15 cellular contexts compared by ENCODE assay signal in genomic region chr22:48828688-48829087, GRCh38.
DNase-seq lines count a peak whose midpoint lies in the region; ATAC-seq and TF ChIP-seq lines count a peak whose summit lies in the region.
"Had no signal": no experiment of that assay in that cellular context is flagged by ENCODE, and none has a peak within 500 bp of the region (broad histone marks: within the 10 kb centered on the region; RNA-seq: fewer than 3 reads in every experiment).

No MANE protein-coding gene starts in this region.

- H3K4me1 Mint-ChIP-seq in activated naive CD4-positive, alpha-beta T cell treated with anti-CD3 and anti-CD28 coated beads, Interleukin-2, amount 10 ng/mL, durations not matched to agents 7 days and 5 days = no peaks in the 10 kb centered on the region
- H3K4me1 Mint-ChIP-seq: B cell had no signal

- DNase-seq in activated naive CD4-positive, alpha-beta T cell treated with anti-CD3 and anti-CD28 coated beads, Interleukin-2, amount 10 ng/mL, durations not matched to agents 7 days and 5 days = peak; percentile 14
- no peak for DNase-seq in activated naive CD4-positive, alpha-beta T cell (lab: John Stamatoyannopoulos, UW)
- DNase-seq in neuronal stem cell (ENCODE audit: low spot score) = no peak
- DNase-seq in upper lobe of right lung = peak; percentile 28
- DNase-seq in DMS114 treated with DMSO at 0.1 percent for 48 hours (lab: John Stamatoyannopoulos, UW; ENCODE audit: unreplicated experiment) = no peak
- DNase-seq in activated CD8-positive, alpha-beta memory T cell treated with anti-CD3 and anti-CD28 coated beads, Interleukin-2, amount 50 U/mL, for 4 hours = no peak
- DNase-seq: 8988T; Calu3; CD8-positive, alpha-beta T cell; DMS53; DND-41; H9 had no signal

- no peak overlapping the region for H2AFZ ChIP-seq in neuronal stem cell (ENCODE audit: low read length)

- H2BK15ac ChIP-seq in neuronal stem cell (ENCODE audit: low read length) = no peak overlapping the region

- H3K4me3 Mint-ChIP-seq in activated naive CD4-positive, alpha-beta T cell treated with anti-CD3 and anti-CD28 coated beads, Interleukin-2, amount 10 ng/mL, durations not matched to agents 7 days and 5 days = no peak overlapping the region
- H3K4me3 Mint-ChIP-seq: B cell; CD8-positive, alpha-beta T cell; H9 had no signal

- no peak overlapping the region for H2BK120ac ChIP-seq in neuronal stem cell (ENCODE audit: low read depth, low read length)

- H3K4me2 ChIP-seq in neuronal stem cell (ENCODE audit: insufficient read depth, low read length, poor library complexity, severe bottlenecking) = no peak overlapping the region

- peaks cover 0 to 11% of the 10 kb centered on the region in 2 donors for H3K4me1 ChIP-seq in neuronal stem cell (ENCODE audit: control insufficient read depth in 2 of 2, insufficient read depth in 1 of 2, low read depth in 1 of 2, low read length in 2 of 2)
- H3K4me1 ChIP-seq in upper lobe of right lung = no peaks in the 10 kb centered on the region

- H3K27me3 ChIP-seq in neuronal stem cell (ENCODE audit: control insufficient read depth in 3 of 3, insufficient read depth in 3 of 3, low read depth in 1 of 3, low read length in 3 of 3) (no peaks in the 10 kb centered on the region), upper lobe of right lung (peaks cover 23% of the 10 kb centered on the region)
- H3K27me3 ChIP-seq: BLaER1 treated with 17β-estradiol and CSF1 and Interleukin-3, amounts not matched to agents 10 nM and 100 nM had no signal

- no peak overlapping the region for H4K91ac ChIP-seq in neuronal stem cell (ENCODE audit: low read depth, low read length, poor library complexity)

- H3K79me1 ChIP-seq in neuronal stem cell (ENCODE audit: low read depth, low read length) = no peaks in the 10 kb centered on the region

- no peaks in the 10 kb centered on the region for H3K27me3 Mint-ChIP-seq in activated naive CD4-positive, alpha-beta T cell treated with anti-CD3 and anti-CD28 coated beads, Interleukin-2, amount 10 ng/mL, durations not matched to agents 7 days and 5 days
- H3K27me3 Mint-ChIP-seq: B cell had no signal

- ATAC-seq in upper lobe of right lung (no peak), HG03025 (IDR thresholded peaks at IDR 0.05; ENCODE audit: low FRiP score, unreplicated experiment) (no peak)
- ATAC-seq: CD8-positive, alpha-beta T cell had no signal

- H3K9ac ChIP-seq in neuronal stem cell (ENCODE audit: low read depth, low read length, poor library complexity) = peak overlapping the region; percentile 3
- H3K9ac ChIP-seq: BLaER1 treated with 17β-estradiol and CSF1 and Interleukin-3, amounts not matched to agents 10 nM and 100 nM had no signal

- H3K27ac ChIP-seq in neuronal stem cell (replicated peaks; ENCODE audit: low read length) (no peak overlapping the region), upper lobe of right lung (no peak overlapping the region)
- H3K27ac ChIP-seq: BLaER1 treated with 17β-estradiol and CSF1 and Interleukin-3, amounts not matched to agents 10 nM and 100 nM had no signal

- peaks cover 8% of the 10 kb centered on the region for H3K9me3 Mint-ChIP-seq in activated naive CD4-positive, alpha-beta T cell treated with anti-CD3 and anti-CD28 coated beads, Interleukin-2, amount 10 ng/mL, durations not matched to agents 7 days and 5 days

- no peak overlapping the region for H3K14ac ChIP-seq in neuronal stem cell (ENCODE audit: low read length)

- H3K4me3 ChIP-seq in neuronal stem cell (ENCODE audit: low read length in 2 of 2) (no peak overlapping the region), upper lobe of right lung (no peak overlapping the region)
- H3K4me3 ChIP-seq: BLaER1 treated with 17β-estradiol and CSF1 and Interleukin-3, amounts not matched to agents 10 nM and 100 nM had no signal

- peak overlapping the region; percentile 23 for H3K23ac ChIP-seq in neuronal stem cell (ENCODE audit: low read depth, low read length, poor library complexity)

- intact Hi-C loops in upper lobe of right lung (cut with DNase I) = no loop called here

- no peak overlapping the region for H3K27ac Mint-ChIP-seq in activated naive CD4-positive, alpha-beta T cell treated with anti-CD3 and anti-CD28 coated beads, Interleukin-2, amount 10 ng/mL, durations not matched to agents 7 days and 5 days
- H3K27ac Mint-ChIP-seq: B cell; CD8-positive, alpha-beta T cell had no signal

- H2BK5ac ChIP-seq in neuronal stem cell (ENCODE audit: low read length) = no peak overlapping the region

- H2AK5ac ChIP-seq in neuronal stem cell (ENCODE audit: low read depth, low read length) = peak overlapping the region; percentile 52

- H2BK12ac ChIP-seq in neuronal stem cell (ENCODE audit: low read length) = no peak overlapping the region

- no peak overlapping the region for H3K4ac ChIP-seq in neuronal stem cell (ENCODE audit: low read length)

- peak overlapping the region; percentile 46 for H3K18ac ChIP-seq in neuronal stem cell (ENCODE audit: low read length)

- H3K36me3 ChIP-seq in neuronal stem cell (replicated peaks in 1 of 2; ENCODE audit: control insufficient read depth in 2 of 2, insufficient read depth in 2 of 2, low read length in 2 of 2) = no peaks in the 10 kb centered on the region
- no peaks in the 10 kb centered on the region for H3K36me3 ChIP-seq in upper lobe of right lung
- H3K36me3 ChIP-seq: BLaER1 treated with 17β-estradiol and CSF1 and Interleukin-3, amounts not matched to agents 10 nM and 100 nM had no signal

- WGBS in neuronal stem cell (ENCODE audit: extremely low coverage in 2 of 2, insufficient read length in 2 of 2, insufficient replicate concordance in 1 of 2), 2 donors = no CpG with 5 or more reads among the region's 5 CpGs

- no peak overlapping the region for H4K8ac ChIP-seq in neuronal stem cell (ENCODE audit: low read depth, low read length)

- H3K36me3 Mint-ChIP-seq in activated naive CD4-positive, alpha-beta T cell treated with anti-CD3 and anti-CD28 coated beads, Interleukin-2, amount 10 ng/mL, durations not matched to agents 7 days and 5 days = no peaks in the 10 kb centered on the region
- H3K36me3 Mint-ChIP-seq: CD8-positive, alpha-beta T cell had no signal

- H3K9me3 ChIP-seq in neuronal stem cell (replicated peaks in 1 of 2; ENCODE audit: control insufficient read depth in 2 of 2, insufficient read depth in 1 of 2, low read depth in 1 of 2, low read length in 2 of 2) (peaks cover 0 to 5% of the 10 kb centered on the region in 2 donors), upper lobe of right lung (no peaks in the 10 kb centered on the region)

- no peak for TF ChIP-seq CTCF in upper lobe of right lung (IDR thresholded peaks at IDR 0.05)

- CTCF ChIA-PET in activated naive CD4-positive, alpha-beta T cell treated with anti-CD3 and anti-CD28 coated beads, Interleukin-2, amount 10 ng/mL, durations not matched to agents 7 days and 5 days (lab: Charles Lee) = no interaction called here

Comparison
In these comparisons a context has a peak if more than half of its experiments do, and no peak if none do; other contexts are left out.
1. DNase-seq: peak in activated naive CD4-positive, alpha-beta T cell treated with anti-CD3 and anti-CD28 coated beads, Interleukin-2, amount 10 ng/mL, durations not matched to agents 7 days and 5 days (single experiment) and upper lobe of right lung (single experiment); none in activated naive CD4-positive, alpha-beta T cell (0 of 4), neuronal stem cell (single experiment), DMS114 treated with DMSO at 0.1 percent for 48 hours (single experiment) and activated CD8-positive, alpha-beta memory T cell treated with anti-CD3 and anti-CD28 coated beads, Interleukin-2, amount 50 U/mL, for 4 hours (single experiment).